Comparison of ENCODE assay signal across 8 cellular contexts in the genomic region with DNA sequence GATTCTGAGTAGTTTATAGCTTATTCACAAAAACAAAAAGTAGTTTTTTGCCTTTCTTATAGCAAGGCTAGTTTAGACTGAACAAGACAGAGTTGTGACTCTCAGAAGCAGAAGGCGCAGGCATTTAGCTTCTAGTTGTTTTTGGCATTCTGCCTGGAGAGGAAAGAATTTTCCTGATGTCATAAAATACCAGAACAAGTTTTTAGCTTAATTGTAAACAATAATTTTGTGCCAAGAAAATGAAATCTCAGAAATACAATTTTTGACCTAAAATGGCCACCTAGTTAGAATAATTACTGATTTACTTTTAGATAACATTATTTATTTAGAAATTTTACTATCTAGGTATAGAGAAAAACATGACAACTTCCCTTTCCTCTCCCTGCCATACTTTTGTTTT. TPM values are rescaled to one million over a fixed set of nuclear protein-coding genes. Genes with fewer than 3 reads are reported as not detected.
A peak's percentile ranks its signal among the peaks of the same experiment; 100 is the strongest.
DNase-seq lines count a peak whose midpoint lies in the region; ATAC-seq and TF ChIP-seq lines count a peak whose summit lies in the region.

No MANE protein-coding gene starts in this region.

- no peak overlapping the region for H2BK15ac ChIP-seq in mesenchymal stem cell (ENCODE audit: low read depth, poor library complexity, severe bottlenecking)

- peaks cover 5% of the 10 kb centered on the region for H3K27me3 Mint-ChIP-seq in GM23338 (ENCODE audit: insufficient read depth, low read depth, poor library complexity)

- H2BK5ac ChIP-seq in mesenchymal stem cell (ENCODE audit: low read depth, low read length, poor library complexity, severe bottlenecking) = no peak overlapping the region

- TF ChIP-seq CTCF in GM23338 (conservative IDR thresholded peaks at IDR 0.05; ENCODE audit: low read depth in 2 of 2) = no peak
- no peak for TF ChIP-seq CTCF in upper lobe of left lung (IDR thresholded peaks at IDR 0.05)

- H4K91ac ChIP-seq in mesenchymal stem cell (ENCODE audit: low read length) = no peak overlapping the region

- H4K8ac ChIP-seq in mesenchymal stem cell (ENCODE audit: low read length) = no peak overlapping the region

- H4K20me1 ChIP-seq in GM23338 (replicated peaks; ENCODE audit: insufficient read depth) = no peaks in the 10 kb centered on the region

- ATAC-seq in GM23338 = no peak
- ATAC-seq in upper lobe of left lung (ENCODE audit: low FRiP score in 2 of 2) = peak in 1 of 2 donors; percentile 70
- no peak for ATAC-seq in HG02588 (IDR thresholded peaks at IDR 0.05; ENCODE audit: unreplicated experiment)
- no peak for ATAC-seq in GM21367 (IDR thresholded peaks at IDR 0.05; ENCODE audit: unreplicated experiment)

- TF ChIP-seq EP300 in upper lobe of left lung (IDR thresholded peaks at IDR 0.05) = no peak

- WGBS in mesenchymal stem cell = 0% methylated on average over 1 of the region's 1 CpG
- WGBS in upper lobe of left lung, 2 donors = 3 to 10% methylated on average over 1 of the region's 1 CpG

- H3K27ac Mint-ChIP-seq in GM23338 = no peak overlapping the region

- no peaks in the 10 kb centered on the region for H3K36me3 Mint-ChIP-seq in GM23338 (ENCODE audit: low read depth)

- H3K79me1 ChIP-seq in mesenchymal stem cell (replicated peaks; ENCODE audit: low read length, poor library complexity, severe bottlenecking) = peaks cover 4% of the 10 kb centered on the region

- DNase-seq in GM23338 (ENCODE audit: low spot score) (no peak), SHP77 (lab: John Stamatoyannopoulos, UW) (peak; percentile 25 to 46), dermis microvascular lymphatic vessel endothelial cell (ENCODE audit: low read depth in 2 of 2) (peak; percentile 89), mesenchymal stem cell (peak; percentile 83), upper lobe of left lung (no peak)

- H3K23ac ChIP-seq in mesenchymal stem cell (ENCODE audit: low read length in 2 of 2) = no peak overlapping the region

- no peaks in the 10 kb centered on the region for H3K9me2 ChIP-seq in GM23338 (ENCODE audit: insufficient read depth)

- peak overlapping the region; percentile 69; the same call in 2 of the 3 replicates for H3K4me3 Mint-ChIP-seq in GM23338

- H3K36me3 ChIP-seq in ACC112 (ENCODE audit: insufficient read depth, low read length) (peaks cover 6% of the 10 kb centered on the region; the same call in 1 of the 2 replicates), GM23338 (ENCODE audit: insufficient read depth) (no peaks in the 10 kb centered on the region), mesenchymal stem cell (ENCODE audit: control insufficient read depth in 1 of 2, insufficient read depth in 2 of 2, low read depth in 1 of 2, low read length in 2 of 2) (no peaks in the 10 kb centered on the region), upper lobe of left lung (no peaks in the 10 kb centered on the region)

- H3K9me3 ChIP-seq in mesenchymal stem cell (ENCODE audit: control insufficient read depth, low read length) (no peaks in the 10 kb centered on the region), upper lobe of left lung (no peaks in the 10 kb centered on the region)

- H3K4me3 ChIP-seq in ACC112 (ENCODE audit: low read depth, low read length) = peak overlapping the region; percentile 96
- peak overlapping the region; percentile 42 for H3K4me3 ChIP-seq in GM23338
- H3K4me3 ChIP-seq in mesenchymal stem cell (ENCODE audit: insufficient read depth in 1 of 2, low read depth in 1 of 2, low read length in 2 of 2) = peak overlapping the region in 1 of 2 experiments; percentile 93
- peak overlapping the region; percentile 30 to 59 (median 50) for H3K4me3 ChIP-seq in upper lobe of left lung

- H2AK5ac ChIP-seq in mesenchymal stem cell (ENCODE audit: low read length, severe bottlenecking) = no peak overlapping the region

- H3K4me1 Mint-ChIP-seq in GM23338 = peaks cover 22% of the 10 kb centered on the region

- H3K27ac ChIP-seq in ACC112 (ENCODE audit: low read depth, low read length) (peak overlapping the region; percentile 94), GM23338 (ENCODE audit: low read depth) (peak overlapping the region; percentile 21; the same call in 1 of the 2 replicates), mesenchymal stem cell (ENCODE audit: low read length, poor library complexity, severe bottlenecking) (no peak overlapping the region), upper lobe of left lung (peak overlapping the region; percentile 83 to 87 (median 84))

- H2BK120ac ChIP-seq in mesenchymal stem cell (ENCODE audit: low read depth, low read length) = no peak overlapping the region

- peak in 2 of 4 donors; percentile 51 for TF ChIP-seq POLR2A in upper lobe of left lung (IDR thresholded peaks at IDR 0.05)

- H3K18ac ChIP-seq in mesenchymal stem cell (ENCODE audit: low read depth in 1 of 2, low read length in 2 of 2) = no peak overlapping the region

- peak overlapping the region; percentile 99 for H3K9ac ChIP-seq in mesenchymal stem cell (ENCODE audit: low read length)

- no peaks in the 10 kb centered on the region for H3F3A ChIP-seq in GM23338 (replicated peaks; ENCODE audit: low read depth)

- H2AFZ ChIP-seq in ACC112 (ENCODE audit: low read length, unreplicated experiment) (no peak overlapping the region), GM23338 (no peak overlapping the region), mesenchymal stem cell (ENCODE audit: low read depth, low read length) (no peak overlapping the region)

- no peak overlapping the region for H3K4ac ChIP-seq in mesenchymal stem cell (ENCODE audit: low read depth in 1 of 2, low read length in 2 of 2)

- H3K4me1 ChIP-seq in ACC112 (ENCODE audit: control insufficient read depth, insufficient read depth, low read length, unreplicated experiment) = peaks cover 30% of the 10 kb centered on the region
- peaks cover 22% of the 10 kb centered on the region for H3K4me1 ChIP-seq in GM23338 (ENCODE audit: insufficient read depth)
- no peaks in the 10 kb centered on the region for H3K4me1 ChIP-seq in mesenchymal stem cell (ENCODE audit: control insufficient read depth, insufficient read depth, low read depth, low read length)
- H3K4me1 ChIP-seq in upper lobe of left lung = peaks cover 4 to 15% (median 8%) of the 10 kb centered on the region in 4 donors

- H3K14ac ChIP-seq in mesenchymal stem cell (ENCODE audit: low read length in 2 of 2) = no peak overlapping the region

- H3K4me2 ChIP-seq in GM23338 (peak overlapping the region; percentile 55; the same call in 1 of the 2 replicates), mesenchymal stem cell (ENCODE audit: low read length, poor library complexity, severe bottlenecking) (no peak overlapping the region)

- H3K27me3 ChIP-seq in ACC112 (ENCODE audit: insufficient read depth, low read length) (no peaks in the 10 kb centered on the region), GM23338 (ENCODE audit: insufficient read depth) (no peaks in the 10 kb centered on the region), mesenchymal stem cell (ENCODE audit: control insufficient read depth in 1 of 2, insufficient read depth in 1 of 2, low read length in 2 of 2) (no peaks in the 10 kb centered on the region), upper lobe of left lung (no peaks in the 10 kb centered on the region)

- H3K79me2 ChIP-seq in ACC112 (ENCODE audit: control insufficient read depth, insufficient read depth, low read length, unreplicated experiment) = peaks cover 68% of the 10 kb centered on the region
- no peaks in the 10 kb centered on the region for H3K79me2 ChIP-seq in GM23338 (replicated peaks; ENCODE audit: insufficient read depth)

- H2BK12ac ChIP-seq in mesenchymal stem cell (ENCODE audit: low read length in 2 of 2) = no peak overlapping the region

- peaks cover 2% of the 10 kb centered on the region; the same call in 1 of the 3 replicates for H3K9me3 Mint-ChIP-seq in GM23338

TF ChIP-seq in GM23338, 12 proteins besides CTCF, POLR2A, EP300 and RAD21:
- TF ChIP-seq EZH2 (IDR thresholded peaks at IDR 0.05; ENCODE audit: low read depth, unreplicated experiment) = no peak

RNA-seq across cellular contexts. Expression of gene DNAJB4, which starts 1.0 kb away (rescaled TPM):
- 12.9 and 14.1 TPM in 2 replicates for total RNA-seq in GM23338 (2014; rRNA removed; shearing (Covaris generic))
- polyA plus RNA-seq in GM23338 (2016; fragmentation: Nextera tagmentation; extraction: Ambion mirVana) = 8.2 and 12.4 TPM in 2 replicates
- total RNA-seq in dermis microvascular lymphatic vessel endothelial cell (191 TPM in 2 replicates), upper lobe of left lung (10 to 100 TPM; 20.0 to 49.5 (median 22.0) TPM)
- 15.9 TPM for polyA plus RNA-seq in mesenchymal stem cell (2013, experiment 1 of 2)
- 16.1 TPM for polyA plus RNA-seq in mesenchymal stem cell (2013, experiment 2 of 2)

RNA-seq across cellular contexts. Expression of gene FUBP1, which starts 26.9 kb away (rescaled TPM):
- 308 and 321 TPM in 2 replicates for total RNA-seq in GM23338 (2014; rRNA removed; shearing (Covaris generic))
- polyA plus RNA-seq in GM23338 (2016; fragmentation: Nextera tagmentation; extraction: Ambion mirVana) = 194 and 212 TPM in 2 replicates
- total RNA-seq in dermis microvascular lymphatic vessel endothelial cell (82.4 and 109 TPM in 2 replicates), upper lobe of left lung (100 to 1,000 TPM in 2 of 6 donors, 10 to 100 TPM in 4; 75.6 to 161 (median 87.1) TPM)
- 77.5 TPM for polyA plus RNA-seq in mesenchymal stem cell (2013, experiment 1 of 2)
- 71.5 TPM for polyA plus RNA-seq in mesenchymal stem cell (2013, experiment 2 of 2)

RNA-seq across cellular contexts. Expression of gene GIPC2, which starts 40.0 kb away (rescaled TPM):
- total RNA-seq in GM23338 (2014; rRNA removed; shearing (Covaris generic)) = 1.5 and 2.7 TPM in 2 replicates
- 1.2 and 2.6 TPM in 2 replicates for polyA plus RNA-seq in GM23338 (2016; fragmentation: Nextera tagmentation; extraction: Ambion mirVana)
- total RNA-seq in dermis microvascular lymphatic vessel endothelial cell = 31.9 and 37.2 TPM in 2 replicates
- 0.01 TPM for polyA plus RNA-seq in mesenchymal stem cell (2013, experiment 1 of 2)
- not detected for polyA plus RNA-seq in mesenchymal stem cell (2013, experiment 2 of 2)
- total RNA-seq in upper lobe of left lung = 1 to 10 TPM in 5 of 6 donors, under 1 TPM in 1; 0.33 to 4.1 (median 1.8) TPM

Comparison
In these comparisons a context has a peak if more than half of its experiments do, and no peak if none do; other contexts are left out.
1. DNase-seq: peak in SHP77 (2 of 2), dermis microvascular lymphatic vessel endothelial cell (2 of 2) and mesenchymal stem cell (single experiment); none in GM23338 (single experiment) and upper lobe of left lung (0 of 2).